Comparison of ENCODE assay signal across 8 cellular contexts in genomic region chr12:107760207-107760816, GRCh38. TPM values are rescaled to one million over a fixed set of nuclear protein-coding genes. Genes with fewer than 3 reads are reported as not detected.
DNase-seq lines count a peak whose midpoint lies in the region; ATAC-seq, FAIRE-seq and TF ChIP-seq lines count a peak whose summit lies in the region.

No MANE protein-coding gene starts in this region.

- no peak for TF ChIP-seq RAD21 in H1 (IDR thresholded peaks at IDR 0.05 in 1 of 2, conservative IDR thresholded peaks at IDR 0.05 in 1 of 2; ENCODE audit: low read depth in 2 of 2, low read length in 2 of 2)

- H3K23ac ChIP-seq in H1 (ENCODE audit: insufficient read length), result no peak overlapping the region

- POLR2A ChIA-PET in H1 (lab: Charles Lee; ENCODE audit: partially characterized antibody), result interaction anchor here (0.7 to 1.0 kb wide), 3 partner anchors 13 to 30 kb away, joined by 3 to 4 read pairs (median 3); no protein-coding TSS in a partner anchor

- 5% methylated on average over 29 of the region's 30 CpGs; no CpG with 5 or more reads in 1 of the 2 experiments for WGBS in H1 (ENCODE audit: extremely low coverage in 1 of 2, insufficient coverage in 1 of 2, insufficient read length in 1 of 2, insufficient replicate concordance in 2 of 2, low coverage in 1 of 2, low lambda C conversion rate in 2 of 2, missing lambda C conversion rate in 1 of 2), 2 experiments
- under 1% methylated on average over 27 of the region's 30 CpGs for WGBS in suprapubic skin

- H3K4me1 ChIP-seq in KMS-11 (ENCODE audit: low read depth, poor library complexity, severe bottlenecking), result peaks cover 14% of the 10 kb centered on the region
- H3K4me1 ChIP-seq in H1 (replicated peaks in 1 of 4; ENCODE audit: control insufficient read depth in 3 of 4, insufficient read depth in 4 of 4, low read length in 3 of 4), result peaks cover 0 to 8% (median under 1%) of the 10 kb centered on the region in 4 experiments; a peak in 3 of 7 replicates
- H3K4me1 ChIP-seq in mucosa of stomach (ENCODE audit: control insufficient read depth, insufficient read depth, low read length), result peaks cover 13% of the 10 kb centered on the region
- H3K4me1 ChIP-seq in suprapubic skin, result peaks cover 27% of the 10 kb centered on the region

- no peaks in the 10 kb centered on the region for H4K20me1 ChIP-seq in KMS-11 (ENCODE audit: insufficient read depth)
- peaks cover 0 to 2% of the 10 kb centered on the region in 2 experiments for H4K20me1 ChIP-seq in H1 (replicated peaks in 1 of 2; ENCODE audit: control insufficient read depth in 1 of 2, insufficient read depth in 2 of 2, low read length in 2 of 2)

- H3K36me3 ChIP-seq in KMS-11 (ENCODE audit: insufficient read depth) (0 out of 2 replicates have a peak, but pooled peaks cover 2% of the 10 kb centered on the region), H1 (ENCODE audit: control insufficient read depth in 2 of 4, insufficient read depth in 4 of 4, low read length in 3 of 4) (peaks cover under 1 to 17% (median 9%) of the 10 kb centered on the region in 4 experiments; a peak in 7 of 8 replicates), mucosa of stomach (ENCODE audit: control insufficient read depth, insufficient read depth, low read length) (no peaks in the 10 kb centered on the region), suprapubic skin (peaks cover 22% of the 10 kb centered on the region)

- TF ChIP-seq CTCF in KMS-11 (conservative IDR thresholded peaks at IDR 0.05; ENCODE audit: low read depth, low read length) (no peak), H1 (IDR thresholded peaks at IDR 0.05; ENCODE audit: control extremely low read depth in 1 of 3, insufficient read depth in 1 of 3, low read depth in 1 of 3, low read length in 3 of 3) (no peak), suprapubic skin (IDR thresholded peaks at IDR 0.05) (no peak)

- DNase-seq in ELR (ENCODE audit: low read depth) (peak; percentile 51), H1 (ENCODE audit: low read depth in 1 of 2, low spot score in 2 of 2) (peak in 1 of 2 experiments; percentile 67), suprapubic skin (ENCODE audit: low spot score in 2 of 2) (peak in 1 of 2 donors; percentile 79), NCI-H2029 treated with DMSO at 0.1 percent for 48 hours (lab: John Stamatoyannopoulos, UW) (no peak)
- peak; percentile 11 to 12 for DNase-seq in activated CD4-positive, alpha-beta T cell treated with anti-CD3 and anti-CD28 coated beads for 24 hours (ENCODE audit: low read depth in 2 of 2)

- FAIRE-seq in H1 (lab: Jason Lieb, UNC), result no peak

- H3K79me1 ChIP-seq in H1 (ENCODE audit: low read depth, low read length), result no peaks in the 10 kb centered on the region

- H3K4me2 ChIP-seq in KMS-11 (peak overlapping the region; percentile 91), H1 (ENCODE audit: insufficient read depth in 1 of 2, low read depth in 2 of 2, low read length in 2 of 2) (peak overlapping the region; percentile 99)

- ATAC-seq in GM21723 (IDR thresholded peaks at IDR 0.05; ENCODE audit: unreplicated experiment), result peak; percentile 36

- H3K14ac ChIP-seq in H1 (ENCODE audit: insufficient read length), result no peak overlapping the region

- H3K27ac ChIP-seq in KMS-11 (peak overlapping the region; percentile 71), H1 (ENCODE audit: low read depth, low read length) (peak overlapping the region; percentile 68; the same call in 1 of the 2 replicates), suprapubic skin (peak overlapping the region; percentile 83)

- H2AFZ ChIP-seq in KMS-11 (ENCODE audit: low read depth) (peak overlapping the region; percentile 34; the same call in 1 of the 2 replicates), H1 (ENCODE audit: low read length) (0 out of 2 replicates have a peak overlapping the region, but pooled peaks have one; percentile 61)

- H3K4ac ChIP-seq in H1 (replicated peaks; ENCODE audit: insufficient read length, low read depth, low read length), result no peak overlapping the region

- H3K56ac ChIP-seq in H1 (replicated peaks; ENCODE audit: insufficient read length, low read depth, low read length), result peak overlapping the region; percentile 26

- no peak for TF ChIP-seq EP300 in H1 (IDR thresholded peaks at IDR 0.05; ENCODE audit: borderline replicate concordance in 1 of 2, low read depth in 2 of 2, low read length in 2 of 2)
- TF ChIP-seq EP300 in suprapubic skin (IDR thresholded peaks at IDR 0.05), result no peak

- H3K9me3 ChIP-seq in H1 (ENCODE audit: insufficient read depth in 2 of 2, low read depth in 1 of 2, low read length in 1 of 2), result no peaks in the 10 kb centered on the region
- H3K9me3 ChIP-seq in mucosa of stomach (ENCODE audit: control insufficient read depth, low read length), result no peaks in the 10 kb centered on the region
- no peaks in the 10 kb centered on the region for H3K9me3 ChIP-seq in suprapubic skin

- no peak overlapping the region for H4K91ac ChIP-seq in H1 (replicated peaks; ENCODE audit: insufficient read length, low read length)

- H3K9ac ChIP-seq in KMS-11 (peak overlapping the region; percentile 58; the same call in 1 of the 2 replicates), H1 (replicated peaks in 1 of 4; ENCODE audit: extremely low read depth in 1 of 4, low read depth in 3 of 4, low read length in 3 of 4) (peak overlapping the region; percentile 80 to 96 (median 87)), mucosa of stomach (ENCODE audit: low read length) (peak overlapping the region; percentile 70)

- H3K18ac ChIP-seq in H1 (ENCODE audit: extremely low read depth, low read length), result peak overlapping the region; percentile 64; the same call in 1 of the 2 replicates

- no peak overlapping the region for H2BK12ac ChIP-seq in H1 (ENCODE audit: low read depth, low read length)

- H3K27me3 ChIP-seq in KMS-11 (ENCODE audit: insufficient read depth, low read depth) (no peaks in the 10 kb centered on the region), H1 (replicated peaks in 1 of 4; ENCODE audit: control insufficient read depth in 3 of 4, extremely low read depth in 1 of 4, insufficient read depth in 3 of 4, low read length in 3 of 4) (no peaks in the 10 kb centered on the region), mucosa of stomach (ENCODE audit: control insufficient read depth, insufficient read depth, low read length) (no peaks in the 10 kb centered on the region), suprapubic skin (no peaks in the 10 kb centered on the region)

- H3K4me3 ChIP-seq in KMS-11 (IDR thresholded peaks at IDR 0.05; ENCODE audit: insufficient read depth, low read depth, low read length) (no peak overlapping the region), H1 (ENCODE audit: extremely low read depth in 1 of 4, insufficient read depth in 2 of 4, low read depth in 3 of 4, low read length in 4 of 4) (peak overlapping the region; percentile 77 to 87 (median 82)), mucosa of stomach (ENCODE audit: low read length) (peak overlapping the region; percentile 76), suprapubic skin (peak overlapping the region; percentile 92)

- H2BK20ac ChIP-seq in H1 (ENCODE audit: low read length), result no peak overlapping the region

- TF ChIP-seq POLR2A in H1 (IDR thresholded peaks at IDR 0.05; ENCODE audit: control extremely low read depth in 1 of 2, low read depth in 2 of 2, low read length in 2 of 2) (no peak; a peak in 1 of 3 replicates), suprapubic skin (IDR thresholded peaks at IDR 0.05) (no peak)

- CTCF ChIA-PET in H1 (lab: Charles Lee; ENCODE audit: partially characterized antibody), result interaction anchor here (0.7 to 2.1 kb wide), 3 partner anchors 15 to 113 kb away, joined by 3 to 6 read pairs (median 3); no protein-coding TSS in a partner anchor

- H2AK5ac ChIP-seq in H1 (ENCODE audit: low read depth, low read length), result no peak overlapping the region

- no peak overlapping the region for H2BK15ac ChIP-seq in H1 (ENCODE audit: low read length)

- H4K5ac ChIP-seq in H1 (ENCODE audit: insufficient read length, low read depth, low read length), result no peak overlapping the region

- no peak overlapping the region for H2BK120ac ChIP-seq in H1 (replicated peaks; ENCODE audit: low read depth, low read length)

- H3K79me2 ChIP-seq in KMS-11 (ENCODE audit: insufficient read depth, low read depth), result peaks cover 31% of the 10 kb centered on the region
- H3K79me2 ChIP-seq in H1 (ENCODE audit: control insufficient read depth in 1 of 2, insufficient read depth in 2 of 2, low read length in 2 of 2), result peaks cover 6 to 30% of the 10 kb centered on the region in 2 experiments; a peak in 3 of 4 replicates

- no peak overlapping the region for H2BK5ac ChIP-seq in H1 (ENCODE audit: low read depth, low read length)

- peaks cover 12% of the 10 kb centered on the region for H3K23me2 ChIP-seq in H1 (ENCODE audit: low read depth, low read length)

- peak overlapping the region; percentile 96 for H4K8ac ChIP-seq in H1 (ENCODE audit: extremely low read depth, insufficient read depth, low read length)

TF ChIP-seq in H1, 55 proteins besides CTCF, POLR2A, EP300 and RAD21 (continues in another document):
- TF ChIP-seq MAX (IDR thresholded peaks at IDR 0.05), result peak; percentile 67
- TF ChIP-seq EGR1 (IDR thresholded peaks at IDR 0.05; ENCODE audit: borderline replicate concordance, low read depth, low read length), result no peak

RNA-seq across cellular contexts. Expression of gene PRDM4, which starts 0.6 kb away (rescaled TPM):
- total RNA-seq in H1 (2021; fragmentation: NEBNext Ultra II Directional; extraction: Animal tissue kit (Norgen Biotek cat#: 25700)), result 17.2 and 17.5 TPM in 2 replicates
- 9.3 and 10.1 TPM in 2 replicates for polyA plus RNA-seq in H1 (2011; rRNA removed)
- polyA plus RNA-seq in H1 (2011; cell fraction: cytosol; rRNA removed), result 10.1 TPM
- polyA plus RNA-seq in H1 (2011; cell fraction: nucleus; rRNA removed), result 14.2 TPM
- 10.0 to 12.3 TPM (median 10.3 TPM) in 4 replicates for polyA plus RNA-seq in H1 (2012, experiment 1 of 2)
- polyA plus RNA-seq in H1 (2012, experiment 2 of 2), result 0.92 TPM
- 9.4 TPM for polyA plus RNA-seq in H1 (2013, experiment 1 of 2)
- 10.0 TPM for polyA plus RNA-seq in H1 (2013, experiment 2 of 2)
- 18.3 and 20.6 TPM in 2 replicates for polyA minus RNA-seq in H1 (2011; rRNA and poly(A)+ RNA removed)
- polyA minus RNA-seq in H1 (2011; cell fraction: cytosol; rRNA and poly(A)+ RNA removed), result 10.8 TPM
- polyA minus RNA-seq in H1 (2011; cell fraction: nucleus; rRNA and poly(A)+ RNA removed), result 30.6 TPM
- total RNA-seq in suprapubic skin, result 10 to 100 TPM; 21.4 to 43.5 (median 26.9) TPM

RNA-seq across cellular contexts. Expression of gene ASCL4, which starts 14.2 kb away (rescaled TPM):
- total RNA-seq in H1 (2021; fragmentation: NEBNext Ultra II Directional; extraction: Animal tissue kit (Norgen Biotek cat#: 25700)), result not detected in 2 replicates
- 0.03 TPM in 1 of 2 replicates, not detected in the other for polyA plus RNA-seq in H1 (2011; rRNA removed)
- polyA plus RNA-seq in H1 (2011; cell fraction: cytosol; rRNA removed), result not detected
- polyA plus RNA-seq in H1 (2011; cell fraction: nucleus; rRNA removed), result not detected
- not detected in 4 replicates for polyA plus RNA-seq in H1 (2012, experiment 1 of 2)
- polyA plus RNA-seq in H1 (2012, experiment 2 of 2), result not detected
- not detected for polyA plus RNA-seq in H1 (2013, experiment 1 of 2)
- polyA plus RNA-seq in H1 (2013, experiment 2 of 2), result not detected
- not detected in 2 replicates for polyA minus RNA-seq in H1 (2011; rRNA and poly(A)+ RNA removed)
- polyA minus RNA-seq in H1 (2011; cell fraction: cytosol; rRNA and poly(A)+ RNA removed), result not detected
- polyA minus RNA-seq in H1 (2011; cell fraction: nucleus; rRNA and poly(A)+ RNA removed), result not detected
- total RNA-seq in suprapubic skin, result under 1 TPM in 2 of 4 donors, not detected in 2; 0.21 to 0.42 TPM
